In the genomic region with DNA sequence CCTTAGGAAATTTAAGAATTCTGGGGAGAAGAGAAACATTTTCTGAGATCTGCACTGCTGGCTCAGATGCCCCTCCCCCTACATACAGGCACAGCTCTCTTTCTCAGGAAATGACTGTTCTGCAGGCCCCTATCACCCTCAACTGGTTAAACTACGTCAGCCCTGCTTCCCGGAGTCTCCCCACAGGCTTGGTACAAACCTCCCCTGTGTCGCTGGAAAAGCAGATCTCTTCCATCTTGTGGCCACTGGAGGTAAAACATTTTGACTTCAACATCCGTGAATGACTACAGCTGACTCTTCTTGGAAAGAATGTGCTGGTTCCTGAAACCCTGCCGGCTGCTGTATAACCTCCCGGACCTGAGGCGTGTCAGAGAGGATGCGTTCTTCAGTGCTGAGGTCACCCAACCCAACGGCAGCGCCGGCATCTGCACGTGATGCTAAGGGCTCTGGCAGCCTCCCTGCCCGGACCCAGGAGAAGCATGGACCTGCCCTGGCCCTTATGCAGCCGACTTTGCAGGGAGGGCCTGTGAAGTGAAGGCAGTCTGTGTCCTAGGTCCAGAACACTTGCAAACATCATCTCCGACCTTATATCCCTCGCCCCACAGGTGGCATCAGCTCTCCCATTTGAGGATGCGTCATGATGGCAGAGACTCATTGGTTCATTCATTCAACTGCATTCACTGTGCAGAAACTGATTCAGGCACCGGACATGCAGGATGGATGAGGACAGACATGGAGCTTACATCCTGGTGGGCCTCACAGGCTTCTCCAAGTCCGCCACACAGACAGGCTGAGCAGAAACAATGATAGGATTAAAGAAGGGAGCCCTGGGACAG, we compare ENCODE assay signal across 8 cellular contexts.
DNase-seq lines count a peak whose midpoint lies in the region; ATAC-seq and TF ChIP-seq lines count a peak whose summit lies in the region.

No MANE protein-coding gene starts in this region.

- H3K27me3 ChIP-seq in endodermal cell (ENCODE audit: control insufficient read depth, insufficient read depth, low read length, poor library complexity, severe bottlenecking) (no peaks in the 10 kb centered on the region), mesendoderm (ENCODE audit: insufficient read depth, low read length, poor library complexity) (no peaks in the 10 kb centered on the region)

- no peak overlapping the region for H3K18ac ChIP-seq in mesendoderm (ENCODE audit: low read length)

- WGBS in endodermal cell (ENCODE audit: insufficient coverage in 1 of 2, insufficient read length in 1 of 2), 2 experiments, result 46 to 48% methylated on average over 14 to 19 of the region's 19 CpGs
- WGBS in mesendoderm (ENCODE audit: extremely low coverage, insufficient coverage, low lambda C conversion rate), result no CpG with 5 or more reads among the region's 19 CpGs

- no peak overlapping the region for H3K4ac ChIP-seq in mesendoderm (ENCODE audit: low read depth, low read length)

- H4K5ac ChIP-seq in mesendoderm (ENCODE audit: low read length), result no peak overlapping the region

- H3K36me3 Mint-ChIP-seq in endodermal cell (ENCODE audit: low read depth), result no peaks in the 10 kb centered on the region

- H3K23ac ChIP-seq in mesendoderm (ENCODE audit: low read length), result no peak overlapping the region

- H2BK15ac ChIP-seq in mesendoderm (replicated peaks; ENCODE audit: low read depth), result no peak overlapping the region

- H3K27ac ChIP-seq in endodermal cell (ENCODE audit: low read depth, low read length) (no peak overlapping the region), mesendoderm (ENCODE audit: low read depth, low read length) (peak overlapping the region; percentile 77)

- peak; percentile 69 for TF ChIP-seq CTCF in endodermal cell (conservative IDR thresholded peaks at IDR 0.05)

- peaks cover 2% of the 10 kb centered on the region for H3K9me3 Mint-ChIP-seq in endodermal cell

- H3K27me3 Mint-ChIP-seq in endodermal cell (ENCODE audit: insufficient read depth), result no peaks in the 10 kb centered on the region

- H4K8ac ChIP-seq in mesendoderm (ENCODE audit: low read depth, low read length), result no peak overlapping the region

- H3K36me3 ChIP-seq in endodermal cell (ENCODE audit: control insufficient read depth, insufficient read depth, low read length) (no peaks in the 10 kb centered on the region), mesendoderm (ENCODE audit: control insufficient read depth, insufficient read depth, low read length) (no peaks in the 10 kb centered on the region)

- H3K4me1 ChIP-seq in endodermal cell (ENCODE audit: control insufficient read depth, insufficient read depth, low read length) (no peaks in the 10 kb centered on the region), mesendoderm (ENCODE audit: control insufficient read depth, low read depth, low read length) (peaks cover 2% of the 10 kb centered on the region)

- H3K79me2 ChIP-seq in mesendoderm (ENCODE audit: control insufficient read depth, insufficient read depth, low read length), result no peaks in the 10 kb centered on the region

- H3K4me1 Mint-ChIP-seq in endodermal cell, result peaks cover 17% of the 10 kb centered on the region

- H3K9ac ChIP-seq in endodermal cell (ENCODE audit: extremely low read depth, low read length, poor library complexity, severe bottlenecking), result no peak overlapping the region
- peak overlapping the region; percentile 47 for H3K9ac ChIP-seq in mesendoderm (ENCODE audit: low read length)

- no peak overlapping the region for H3K4me3 Mint-ChIP-seq in endodermal cell

- H3K4me3 ChIP-seq in endodermal cell (ENCODE audit: low read length) (no peak overlapping the region), mesendoderm (ENCODE audit: low read length) (no peak overlapping the region)

- no peak overlapping the region for H2AK5ac ChIP-seq in mesendoderm (ENCODE audit: low read length)

- peak overlapping the region; percentile 92 for H3K27ac Mint-ChIP-seq in endodermal cell

- H3K9me3 ChIP-seq in endodermal cell (ENCODE audit: control insufficient read depth, low read length), result no peaks in the 10 kb centered on the region

- no peak overlapping the region for H2BK5ac ChIP-seq in mesendoderm (ENCODE audit: low read length)

- H2BK120ac ChIP-seq in mesendoderm (ENCODE audit: low read depth, low read length), result no peak overlapping the region

- DNase-seq in AG08395 (ENCODE audit: low spot score), result peak; percentile 97
- DNase-seq in NCI-H748 treated with DMSO at 0.1 percent for 48 hours (lab: John Stamatoyannopoulos, UW), result peak; percentile 50
- DNase-seq in activated CD8-positive, alpha-beta memory T cell treated with anti-CD3 and anti-CD28 coated beads for 24 hours, result peak; percentile 87
- peak; percentile 93 for DNase-seq in endodermal cell
- DNase-seq in mesendoderm, result peak; percentile 100
- DNase-seq in stimulated activated CD8-positive, alpha-beta memory T cell treated with anti-CD3 and anti-CD28 coated beads, Interleukin-12 subunit alpha, Interleukin-12 subunit beta, amount 100 ng/mL, for 4 hours (ENCODE audit: low read depth), result peak; percentile 14

- peak overlapping the region; percentile 76 for H3K56ac ChIP-seq in mesendoderm (ENCODE audit: low read length)

- H3K79me1 ChIP-seq in mesendoderm (ENCODE audit: low read length), result no peaks in the 10 kb centered on the region

- ATAC-seq in GM18868 (IDR thresholded peaks at IDR 0.05; ENCODE audit: unreplicated experiment) (peak; percentile 70), HG03520 (IDR thresholded peaks at IDR 0.05; ENCODE audit: unreplicated experiment) (peak; percentile 35)

- no peak overlapping the region for H3K4me2 ChIP-seq in mesendoderm (ENCODE audit: low read length)

Comparison
In these comparisons a context has a peak if more than half of its experiments do, and no peak if none do; other contexts are left out.
1. DNase-seq: peak in every context shown above with its lines; median percentile 100 in mesendoderm; 97 in AG08395; 93 in endodermal cell; 87 in activated CD8-positive, alpha-beta memory T cell treated with anti-CD3 and anti-CD28 coated beads for 24 hours; 50 in NCI-H748 treated with DMSO at 0.1 percent for 48 hours; 14 in stimulated activated CD8-positive, alpha-beta memory T cell treated with anti-CD3 and anti-CD28 coated beads, Interleukin-12 subunit alpha, Interleukin-12 subunit beta, amount 100 ng/mL, for 4 hours.